8 cellular contexts compared by ENCODE assay signal in the genomic region with DNA sequence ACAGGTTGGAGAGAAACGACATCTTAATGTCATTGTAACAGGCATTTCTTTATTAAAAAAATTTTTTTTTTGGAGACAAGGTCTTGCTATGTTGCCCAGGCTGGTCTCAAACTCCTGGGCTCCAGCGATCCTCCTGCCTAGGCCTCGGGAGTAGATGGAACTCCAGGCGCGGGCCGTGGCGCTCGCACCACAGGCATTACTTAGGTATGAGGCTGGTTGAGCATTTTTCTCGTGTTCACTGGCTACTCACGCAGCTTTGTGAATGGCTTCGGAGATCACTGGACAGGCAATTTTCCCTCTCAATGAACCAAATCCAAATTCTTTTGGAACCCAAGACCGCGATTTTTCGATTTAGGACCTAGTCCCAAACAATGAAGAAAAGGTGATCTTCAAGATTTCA. TPM values are rescaled to one million over a fixed set of nuclear protein-coding genes. Genes with fewer than 3 reads are reported as not detected.
DNase-seq lines count a peak whose midpoint lies in the region; ATAC-seq and TF ChIP-seq lines count a peak whose summit lies in the region.

No MANE protein-coding gene starts in this region.

- H3K9me3 Mint-ChIP-seq in activated CD4-positive, alpha-beta T cell treated with anti-CD3 and anti-CD28 coated beads for 36 hours (ENCODE audit: low read depth), result no peaks in the 10 kb centered on the region

- peaks cover 49% of the 10 kb centered on the region for H3K27me3 Mint-ChIP-seq in activated CD4-positive, alpha-beta T cell treated with anti-CD3 and anti-CD28 coated beads for 36 hours

- no peak for DNase-seq in activated CD4-positive, alpha-beta T cell treated with anti-CD3 and anti-CD28 coated beads for 36 hours
- DNase-seq in activated CD4-positive, alpha-beta T cell treated with anti-CD3 and anti-CD28 coated beads for 48 hours, result no peak
- DNase-seq in amniotic stem cell (lab: John Stamatoyannopoulos, UW) (peak; percentile 53), kidney epithelial cell (ENCODE audit: low read depth) (no peak), thyroid gland (peak; percentile 8 to 30), GDM1 (lab: John Stamatoyannopoulos, UW) (no peak), ureter (ENCODE audit: low spot score) (no peak)

- 37 to 40% methylated on average over 14 of the region's 14 CpGs for WGBS in thyroid gland, 2 donors

- no peaks in the 10 kb centered on the region for H3K36me3 Mint-ChIP-seq in activated CD4-positive, alpha-beta T cell treated with anti-CD3 and anti-CD28 coated beads for 36 hours (ENCODE audit: low read depth)

- peaks cover 33 to 35% of the 10 kb centered on the region in 2 donors for H3K4me1 ChIP-seq in thyroid gland

- H3K27ac Mint-ChIP-seq in activated CD4-positive, alpha-beta T cell treated with anti-CD3 and anti-CD28 coated beads for 36 hours, result no peak overlapping the region

- TF ChIP-seq POLR2A in thyroid gland (IDR thresholded peaks at IDR 0.05), result no peak

- no peak for ATAC-seq in activated CD4-positive, alpha-beta T cell treated with anti-CD3 and anti-CD28 coated beads for 36 hours
- no peak for ATAC-seq in HG03521 (IDR thresholded peaks at IDR 0.05; ENCODE audit: unreplicated experiment)

- TF ChIP-seq CTCF in kidney epithelial cell (IDR thresholded peaks at IDR 0.05; ENCODE audit: insufficient read depth, low read length, poor library complexity, severe bottlenecking) (no peak), thyroid gland (IDR thresholded peaks at IDR 0.05) (no peak)

- POLR2A ChIA-PET in activated CD4-positive, alpha-beta T cell treated with anti-CD3 and anti-CD28 coated beads for 36 hours (lab: Charles Lee), result no interaction called here

- CTCF ChIA-PET in activated CD4-positive, alpha-beta T cell treated with anti-CD3 and anti-CD28 coated beads for 36 hours (lab: Charles Lee), result interaction anchor here (0.6 to 0.7 kb wide), 2 partner anchors 65 to 676 kb away, joined by 3 to 4 read pairs; no protein-coding TSS in a partner anchor

- H3K4me3 ChIP-seq in kidney epithelial cell (ENCODE audit: low read depth, low read length) (peak overlapping the region; percentile 81), thyroid gland (replicated peaks in 1 of 3) (peak overlapping the region; percentile 35 to 86 (median 57))

- intact Hi-C loops in activated CD4-positive, alpha-beta T cell treated with anti-CD3 and anti-CD28 coated beads for 36 hours (cut with DNase I, micrococcal nuclease), result loop anchor here (1.0 to 5.0 kb wide), 4 partner anchors 153 to 205 kb away; no protein-coding TSS in a partner anchor
- intact Hi-C loops in thyroid gland (cut with DNase I), result loop anchor here (5.0 kb wide), 1 partner anchor 150 kb away; no protein-coding TSS in a partner anchor

- H3K27me3 ChIP-seq in kidney epithelial cell (ENCODE audit: control insufficient read depth, insufficient read depth, low read length) (peaks cover 9% of the 10 kb centered on the region), thyroid gland (no peaks in the 10 kb centered on the region)

- H3K4me1 Mint-ChIP-seq in activated CD4-positive, alpha-beta T cell treated with anti-CD3 and anti-CD28 coated beads for 36 hours, result peaks cover 9% of the 10 kb centered on the region

- peak overlapping the region in 2 of 3 donors; percentile 46 to 63 for H3K27ac ChIP-seq in thyroid gland

- peak overlapping the region; percentile 53 for H3K4me3 Mint-ChIP-seq in activated CD4-positive, alpha-beta T cell treated with anti-CD3 and anti-CD28 coated beads for 36 hours

- no peaks in the 10 kb centered on the region for H3K36me3 ChIP-seq in kidney epithelial cell (ENCODE audit: control insufficient read depth, insufficient read depth, low read length)
- H3K36me3 ChIP-seq in thyroid gland, result no peaks in the 10 kb centered on the region

- no peaks in the 10 kb centered on the region for H3K9me3 ChIP-seq in thyroid gland

RNA-seq across cellular contexts. Expression of a gene that starts 0.8 kb away (rescaled TPM):
- under 1 TPM in 1 of 2 experiments, not detected in 1; 0.07 TPM for total RNA-seq in activated CD4-positive, alpha-beta T cell treated with anti-CD3 and anti-CD28 coated beads for 36 hours
- total RNA-seq in kidney epithelial cell (2.6 and 4.3 TPM in 2 replicates), thyroid gland (10 to 100 TPM in 2 of 4 donors, 1 to 10 TPM in 2; 3.1 to 12.1 (median 8.7) TPM), ureter (15.5 TPM)

Comparison
In these comparisons a context has a peak if more than half of its experiments do, and no peak if none do; other contexts are left out.
1. DNase-seq: peak in amniotic stem cell (single experiment) and thyroid gland (2 of 2); none in activated CD4-positive, alpha-beta T cell treated with anti-CD3 and anti-CD28 coated beads for 36 hours (single experiment), activated CD4-positive, alpha-beta T cell treated with anti-CD3 and anti-CD28 coated beads for 48 hours (single experiment), kidney epithelial cell (single experiment), GDM1 (single experiment) and ureter (single experiment).